8 cellular contexts compared by ENCODE assay signal in genomic region chr9:34377402-34377741, GRCh38. TPM values are rescaled to one million over a fixed set of nuclear protein-coding genes. Genes with fewer than 3 reads are reported as not detected.
DNase-seq lines count a peak whose midpoint lies in the region; ATAC-seq and TF ChIP-seq lines count a peak whose summit lies in the region.

No MANE protein-coding gene starts in this region.

- TF ChIP-seq CTCF in GM10248 (IDR thresholded peaks at IDR 0.05; ENCODE audit: control extremely low read depth, extremely low read depth, low read depth, missing control alignments) = no peak
- TF ChIP-seq CTCF in fibroblast of mammary gland (conservative IDR thresholded peaks at IDR 0.05; ENCODE audit: control insufficient read depth, insufficient read depth, low read depth, low read length) = no peak
- no peak for TF ChIP-seq CTCF in osteocyte (IDR thresholded peaks at IDR 0.05)

- H3K4me1 Mint-ChIP-seq in osteocyte (ENCODE audit: unreplicated experiment) = peaks cover 16% of the 10 kb centered on the region

- peaks cover 3% of the 10 kb centered on the region for H3K27me3 Mint-ChIP-seq in osteocyte (ENCODE audit: unreplicated experiment)

- POLR2A ChIA-PET in GM10248 (lab: Yijun Ruan, JAX) = interaction anchor here (2.0 kb wide), 1 partner anchor 42 kb away, joined by 9 read pairs; no protein-coding TSS in a partner anchor

- H3K4me3 Mint-ChIP-seq in osteocyte (ENCODE audit: unreplicated experiment) = peak overlapping the region; percentile 83

- no peaks in the 10 kb centered on the region for H3K36me3 Mint-ChIP-seq in osteocyte (ENCODE audit: unreplicated experiment)

- peak; percentile 16 for DNase-seq in GM10248 (ENCODE audit: extremely low spot score)
- peak; percentile 9 for DNase-seq in RPMI8226
- no peak for DNase-seq in fibroblast of mammary gland (ENCODE audit: low read depth)
- peak; percentile 78 for DNase-seq in osteocyte (ENCODE audit: extremely low spot score, unreplicated experiment)
- no peak for DNase-seq in cerebellum (ENCODE audit: low spot score)

- no peaks in the 10 kb centered on the region for H3K9me3 Mint-ChIP-seq in osteocyte (ENCODE audit: unreplicated experiment)

- no peak for ATAC-seq in GM21360 (IDR thresholded peaks at IDR 0.05; ENCODE audit: unreplicated experiment)
- no peak for ATAC-seq in GM19328 (IDR thresholded peaks at IDR 0.05; ENCODE audit: unreplicated experiment)
- no peak for ATAC-seq in HG03469 (IDR thresholded peaks at IDR 0.05; ENCODE audit: unreplicated experiment)

- no peak overlapping the region for H3K27ac Mint-ChIP-seq in osteocyte (ENCODE audit: unreplicated experiment)

- CTCF ChIA-PET in GM10248 (lab: Yijun Ruan, JAX) = interaction anchor here (0.7 to 9.0 kb wide), 14 partner anchors 15 to 563 kb away, joined by 3 to 162 read pairs (median 5); no protein-coding TSS in a partner anchor

- H3K4me3 ChIP-seq in fibroblast of mammary gland (ENCODE audit: control insufficient read depth, low read depth, low read length) = peak overlapping the region; percentile 70

RNA-seq across cellular contexts. Expression of gene MYORG, which starts 0.7 kb away (rescaled TPM):
- total RNA-seq in osteocyte = 1.3 and 2.5 TPM in 2 replicates
- total RNA-seq in cerebellum = 6.3 TPM

RNA-seq across cellular contexts. Expression of gene NUDT2, which starts 48.0 kb away (rescaled TPM):
- total RNA-seq in osteocyte = 20.5 and 24.1 TPM in 2 replicates
- total RNA-seq in cerebellum = 10.1 TPM

RNA-seq across cellular contexts. Expression of gene KIF24, which starts 48.3 kb away (rescaled TPM):
- total RNA-seq in osteocyte = 1.4 and 1.5 TPM in 2 replicates
- total RNA-seq in cerebellum = 5.9 TPM

Comparison
In these comparisons a context has a peak if more than half of its experiments do, and no peak if none do; other contexts are left out.
1. DNase-seq: peak in GM10248 (single experiment), RPMI8226 (single experiment) and osteocyte (single experiment); none in fibroblast of mammary gland (single experiment) and cerebellum (single experiment).